Comparison of ENCODE assay signal across 20 cellular contexts in genomic region chr2:57893347-57893746, GRCh38.
"Had no signal": no experiment of that assay in that cellular context is flagged by ENCODE, and none has a peak within 500 bp of the region (broad histone marks: within the 10 kb centered on the region; RNA-seq: fewer than 3 reads in every experiment).

No MANE protein-coding gene starts in this region.

- H3K4me1 ChIP-seq: heart left ventricle, pancreas had no signal

- H3K27ac Mint-ChIP-seq: nephron; progenitor cell of endocrine pancreas; stimulated activated naive CD8-positive, alpha-beta T cell treated with anti-CD3 and anti-CD28 coated beads, Interleukin-15, amount 100 ng/mL, for 72 hours had no signal

- FAIRE-seq: islet of Langerhans, pancreas, urothelium cell line had no signal

- H3K4me1 Mint-ChIP-seq: nephron had no signal

- H3K27me3 ChIP-seq: dorsolateral prefrontal cortex, heart left ventricle, pancreas, transverse colon had no signal

- DNase-seq: dorsolateral prefrontal cortex; effector CD8-positive, alpha-beta T cell; foreskin melanocyte; heart left ventricle; hypothalamus; kidney glomerular epithelial cell; naive B cell; occipital lobe; pancreas; right cardiac atrium; stimulated activated CD4-positive, alpha-beta T cell treated with anti-CD3 and anti-CD28 coated beads, Interleukin-2, amount 100 ng/mL, for 48 hours; stimulated activated naive CD8-positive, alpha-beta T cell treated with anti-CD3 and anti-CD28 coated beads, Interleukin-15, amount 100 ng/mL, for 72 hours; transverse colon had no signal

- H3K9me3 ChIP-seq: heart left ventricle, pancreas, thoracic aorta, transverse colon had no signal

- H3K9me3 Mint-ChIP-seq: naive B cell; nephron; stimulated activated naive CD8-positive, alpha-beta T cell treated with anti-CD3 and anti-CD28 coated beads, Interleukin-15, amount 100 ng/mL, for 72 hours had no signal

- H3K27ac ChIP-seq: coronary artery, dorsolateral prefrontal cortex, pancreas, thoracic aorta, transverse colon had no signal

- H3K36me3 ChIP-seq: heart left ventricle, pancreas, thoracic aorta, transverse colon had no signal

- H3K27me3 Mint-ChIP-seq: naive B cell, progenitor cell of endocrine pancreas had no signal

- ATAC-seq: heart left ventricle; pancreas; right cardiac atrium; stimulated activated naive CD8-positive, alpha-beta T cell treated with anti-CD3 and anti-CD28 coated beads, Interleukin-15, amount 100 ng/mL, for 72 hours had no signal

- H3K4me3 ChIP-seq: coronary artery, dorsolateral prefrontal cortex, heart left ventricle, pancreas, smooth muscle cell, thoracic aorta, transverse colon had no signal

- H3K4me3 Mint-ChIP-seq: naive B cell; nephron; stimulated activated naive CD8-positive, alpha-beta T cell treated with anti-CD3 and anti-CD28 coated beads, Interleukin-15, amount 100 ng/mL, for 72 hours had no signal

- H3K36me3 Mint-ChIP-seq: naive B cell had no signal
